8 cellular contexts compared by ENCODE assay signal in the genomic region with DNA sequence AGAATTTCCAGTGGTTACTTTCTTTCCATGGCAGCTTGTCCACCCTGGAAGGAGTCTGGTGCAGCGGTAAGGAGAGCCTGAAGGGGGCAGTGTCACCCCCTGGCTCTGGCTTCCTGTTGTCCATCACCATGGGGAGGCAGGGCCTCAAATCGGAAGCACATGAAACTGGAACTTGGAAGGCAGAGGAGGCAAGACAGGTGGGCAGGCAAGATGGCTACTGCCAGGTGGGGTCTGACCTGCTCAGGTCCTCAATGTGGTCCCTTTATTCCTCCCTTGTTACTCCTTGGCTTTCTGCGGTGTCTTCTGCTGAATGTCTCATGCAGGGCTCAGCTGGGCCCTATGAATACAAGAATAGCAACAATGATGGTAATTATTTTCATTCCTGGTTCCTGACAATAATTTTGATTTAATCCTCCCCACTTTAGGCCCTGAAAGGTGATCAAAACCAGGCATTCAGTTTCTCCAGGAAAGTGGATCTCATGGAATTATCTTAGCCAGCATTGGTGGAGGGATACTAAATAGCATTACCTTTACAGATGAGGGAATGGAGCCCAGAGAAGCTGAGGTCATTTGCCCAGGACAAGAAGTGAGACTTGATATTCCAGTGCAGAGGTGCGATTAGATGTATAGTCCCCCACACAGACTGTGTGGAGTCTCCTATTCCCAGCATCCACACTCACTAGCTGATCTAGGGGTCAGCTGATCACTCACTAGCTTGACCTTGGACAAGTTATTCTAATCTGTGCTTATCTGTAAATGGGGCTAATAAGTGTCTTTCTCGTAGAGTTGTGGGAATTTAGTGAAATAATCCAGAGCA. TPM values are rescaled to one million over a fixed set of nuclear protein-coding genes. Genes with fewer than 3 reads are reported as not detected.
DNase-seq lines count a peak whose midpoint lies in the region; ATAC-seq and TF ChIP-seq lines count a peak whose summit lies in the region.

No MANE protein-coding gene starts in this region.

- peak; percentile 52 for DNase-seq in activated CD4-positive, alpha-beta T cell treated with anti-CD3 and anti-CD28 coated beads for 48 hours
- DNase-seq in activated CD4-positive, alpha-beta T cell treated with anti-CD3 and anti-CD28 coated beads, Interleukin-2, amount 50 U/mL, for 1 hour, result no peak
- DNase-seq in WERI-Rb-1 (peak; percentile 77), left lung (no peak), gastrocnemius medialis (no peak), putamen (ENCODE audit: low spot score) (no peak)

- ATAC-seq in left lung, result peak; percentile 77
- ATAC-seq in gastrocnemius medialis, result no peak
- no peak for ATAC-seq in GM18870 (IDR thresholded peaks at IDR 0.05; ENCODE audit: unreplicated experiment)

- H3K27ac ChIP-seq in WERI-Rb-1 (no peak overlapping the region), left lung (no peak overlapping the region), gastrocnemius medialis (peak overlapping the region in 2 of 4 donors; percentile 2 to 40)

- H3K36me3 ChIP-seq in WERI-Rb-1, result no peaks in the 10 kb centered on the region
- peaks cover 0 to 5% of the 10 kb centered on the region in 2 donors for H3K36me3 ChIP-seq in left lung
- H3K36me3 ChIP-seq in gastrocnemius medialis, result peaks cover 0 to 8% of the 10 kb centered on the region in 2 donors

- no peak for TF ChIP-seq POLR2A in gastrocnemius medialis (IDR thresholded peaks at IDR 0.05)

- in situ Hi-C loops in gastrocnemius medialis (cut with MboI; ENCODE audit: low sequenced_read_pairs in 4 of 4), result no loop called here

- H3K27me3 ChIP-seq in WERI-Rb-1 (ENCODE audit: insufficient read depth, low read depth, severe bottlenecking) (no peaks in the 10 kb centered on the region), left lung (no peaks in the 10 kb centered on the region), gastrocnemius medialis (no peaks in the 10 kb centered on the region)

- H3K9me3 ChIP-seq in WERI-Rb-1 (ENCODE audit: severe bottlenecking) (no peaks in the 10 kb centered on the region), left lung (no peaks in the 10 kb centered on the region), gastrocnemius medialis (no peaks in the 10 kb centered on the region)

- TF ChIP-seq CTCF in WERI-Rb-1 (IDR thresholded peaks at IDR 0.05; ENCODE audit: low read depth, low read length) (peak; percentile 92), left lung (IDR thresholded peaks at IDR 0.05) (peak; percentile 38 to 58), gastrocnemius medialis (IDR thresholded peaks at IDR 0.05 in 4 of 5, conservative IDR thresholded peaks at IDR 0.05 in 1 of 5) (peak in 2 of 5 experiments; percentile 29 to 45)

- H3K4me1 ChIP-seq in left lung (peaks cover 0 to 19% of the 10 kb centered on the region in 2 donors), gastrocnemius medialis (peaks cover 9 to 10% of the 10 kb centered on the region in 2 donors)

- H3K4me3 ChIP-seq in WERI-Rb-1 (ENCODE audit: low read depth, low read length) (no peak overlapping the region), left lung (no peak overlapping the region), gastrocnemius medialis (no peak overlapping the region)

- intact Hi-C loops in left lung (cut with DNase I), result no loop called here
- intact Hi-C loops in gastrocnemius medialis (cut with DNase I; ENCODE audit: low total_unique reads), result no loop called here

- TF ChIP-seq RAD21 in Ishikawa (IDR thresholded peaks at IDR 0.05; ENCODE audit: low read depth), result peak; percentile 53

- TF ChIP-seq EP300 in Ishikawa (IDR thresholded peaks at IDR 0.05; ENCODE audit: borderline replicate concordance), result no peak

TF ChIP-seq in Ishikawa, 13 proteins besides CTCF, POLR2A, EP300 and RAD21:
- no peak for TF ChIP-seq NFIC (IDR thresholded peaks at IDR 0.05)
- TF ChIP-seq EGR1 (IDR thresholded peaks at IDR 0.05), result no peak
- TF ChIP-seq YY1 (IDR thresholded peaks at IDR 0.05; ENCODE audit: low read depth), result no peak
- TF ChIP-seq, protein P1, sequence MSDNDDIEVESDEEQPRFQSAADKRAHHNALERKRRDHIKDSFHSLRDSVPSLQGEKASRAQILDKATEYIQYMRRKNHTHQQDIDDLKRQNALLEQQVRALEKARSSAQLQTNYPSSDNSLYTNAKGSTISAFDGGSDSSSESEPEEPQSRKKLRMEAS (IDR thresholded peaks at IDR 0.05), result no peak
- TF ChIP-seq TCF12 (IDR thresholded peaks at IDR 0.05; ENCODE audit: low read depth), result no peak
- TF ChIP-seq CEBPB (IDR thresholded peaks at IDR 0.05), result no peak
- TF ChIP-seq CREB1 (IDR thresholded peaks at IDR 0.05; ENCODE audit: low read depth), result no peak
- TF ChIP-seq, protein P2, sequence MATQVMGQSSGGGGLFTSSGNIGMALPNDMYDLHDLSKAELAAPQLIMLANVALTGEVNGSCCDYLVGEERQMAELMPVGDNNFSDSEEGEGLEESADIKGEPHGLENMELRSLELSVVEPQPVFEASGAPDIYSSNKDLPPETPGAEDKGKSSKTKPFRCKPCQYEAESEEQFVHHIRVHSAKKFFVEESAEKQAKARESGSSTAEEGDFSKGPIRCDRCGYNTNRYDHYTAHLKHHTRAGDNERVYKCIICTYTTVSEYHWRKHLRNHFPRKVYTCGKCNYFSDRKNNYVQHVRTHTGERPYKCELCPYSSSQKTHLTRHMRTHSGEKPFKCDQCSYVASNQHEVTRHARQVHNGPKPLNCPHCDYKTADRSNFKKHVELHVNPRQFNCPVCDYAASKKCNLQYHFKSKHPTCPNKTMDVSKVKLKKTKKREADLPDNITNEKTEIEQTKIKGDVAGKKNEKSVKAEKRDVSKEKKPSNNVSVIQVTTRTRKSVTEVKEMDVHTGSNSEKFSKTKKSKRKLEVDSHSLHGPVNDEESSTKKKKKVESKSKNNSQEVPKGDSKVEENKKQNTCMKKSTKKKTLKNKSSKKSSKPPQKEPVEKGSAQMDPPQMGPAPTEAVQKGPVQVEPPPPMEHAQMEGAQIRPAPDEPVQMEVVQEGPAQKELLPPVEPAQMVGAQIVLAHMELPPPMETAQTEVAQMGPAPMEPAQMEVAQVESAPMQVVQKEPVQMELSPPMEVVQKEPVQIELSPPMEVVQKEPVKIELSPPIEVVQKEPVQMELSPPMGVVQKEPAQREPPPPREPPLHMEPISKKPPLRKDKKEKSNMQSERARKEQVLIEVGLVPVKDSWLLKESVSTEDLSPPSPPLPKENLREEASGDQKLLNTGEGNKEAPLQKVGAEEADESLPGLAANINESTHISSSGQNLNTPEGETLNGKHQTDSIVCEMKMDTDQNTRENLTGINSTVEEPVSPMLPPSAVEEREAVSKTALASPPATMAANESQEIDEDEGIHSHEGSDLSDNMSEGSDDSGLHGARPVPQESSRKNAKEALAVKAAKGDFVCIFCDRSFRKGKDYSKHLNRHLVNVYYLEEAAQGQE (IDR thresholded peaks at IDR 0.05; ENCODE audit: low read depth), result no peak
- no peak for TF ChIP-seq FOXM1 (IDR thresholded peaks at IDR 0.05; ENCODE audit: borderline replicate concordance, low read depth)

RNA-seq across cellular contexts. Expression of a gene that starts 17.6 kb away (rescaled TPM):
- total RNA-seq in left lung (1 to 10 TPM; 2.8 to 4.1 TPM), gastrocnemius medialis (1 to 10 TPM in 3 of 4 donors, under 1 TPM in 1; 0.61 to 3.5 (median 1.3) TPM)

RNA-seq across cellular contexts. Expression of a gene that starts 29.0 kb away (rescaled TPM):
- total RNA-seq in left lung (10 to 100 TPM; 63.5 to 69.0 TPM), gastrocnemius medialis (100 to 1,000 TPM; 133 to 216 (median 172) TPM)

RNA-seq across cellular contexts. Expression of a gene that starts 49.8 kb away (rescaled TPM):
- total RNA-seq in left lung (1 to 10 TPM; 6.9 to 7.1 TPM), gastrocnemius medialis (10 to 100 TPM in 2 of 4 donors, 1 to 10 TPM in 2; 7.7 to 10.7 (median 9.7) TPM)

Comparison
In these comparisons a context has a peak if more than half of its experiments do, and no peak if none do; other contexts are left out.
1. DNase-seq: peak in activated CD4-positive, alpha-beta T cell treated with anti-CD3 and anti-CD28 coated beads for 48 hours (single experiment) and WERI-Rb-1 (single experiment); none in activated CD4-positive, alpha-beta T cell treated with anti-CD3 and anti-CD28 coated beads, Interleukin-2, amount 50 U/mL, for 1 hour (single experiment), left lung (0 of 2), gastrocnemius medialis (0 of 2) and putamen (single experiment).